ENCODE assay signal across 31 cellular contexts in the genomic region with DNA sequence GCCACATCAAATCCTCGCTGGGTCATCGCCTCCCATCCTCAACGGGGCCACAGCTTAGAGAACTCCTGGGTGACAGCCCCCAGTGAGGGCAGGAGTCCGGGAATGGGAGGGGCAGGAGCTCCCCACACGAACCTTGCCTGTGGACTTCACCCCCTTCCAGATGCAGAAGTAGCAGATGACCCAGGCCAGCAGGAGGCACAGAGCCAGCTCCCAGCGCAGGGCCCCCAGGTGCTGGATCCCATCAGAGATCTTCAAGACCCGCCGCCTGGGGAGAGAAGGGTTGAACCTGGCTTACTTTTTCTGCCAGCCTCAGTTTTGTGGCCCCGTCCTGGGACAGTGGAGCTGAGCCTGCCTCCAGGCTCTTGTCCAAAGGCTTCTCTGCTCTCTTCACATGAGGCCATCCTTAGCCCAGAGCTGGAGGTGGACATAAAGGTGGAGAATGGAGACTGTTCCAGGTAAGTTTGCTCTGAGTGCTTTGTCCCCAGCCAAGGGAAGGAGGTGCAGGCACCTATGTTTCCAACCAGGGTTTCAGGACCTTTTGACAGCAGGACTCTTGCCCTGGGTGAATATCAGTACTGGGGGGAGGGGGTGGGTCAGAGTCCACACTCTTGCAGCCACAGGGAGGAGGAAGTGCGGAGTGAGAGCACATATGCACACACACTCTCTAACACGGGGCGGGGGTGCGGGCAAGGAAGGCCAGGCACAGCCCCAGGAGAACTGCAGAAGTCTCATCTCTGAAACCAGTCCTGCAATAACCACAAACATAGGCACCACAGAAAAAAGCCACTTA. TPM values are rescaled to one million over a fixed set of nuclear protein-coding genes. Genes with fewer than 3 reads are reported as not detected.
DNase-seq lines count a peak whose midpoint lies in the region; ATAC-seq and TF ChIP-seq lines count a peak whose summit lies in the region.
"Had no signal": no experiment of that assay in that cellular context is flagged by ENCODE, and none has a peak within 500 bp of the region (broad histone marks: within the 10 kb centered on the region; RNA-seq: fewer than 3 reads in every experiment).

No MANE protein-coding gene starts in this region.

- H3K27me3 Mint-ChIP-seq in activated CD8-positive, alpha-beta memory T cell treated with anti-CD3 and anti-CD28 coated beads, Interleukin-2, amount 10 ng/mL, durations not matched to agents 7 days and 5 days: no peaks in the 10 kb centered on the region
- H3K27me3 Mint-ChIP-seq: CD4-positive, CD25-positive, alpha-beta regulatory T cell had no signal

- H3K36me3 ChIP-seq in mucosa of descending colon (ENCODE audit: low read depth): no peaks in the 10 kb centered on the region
- H3K36me3 ChIP-seq in vagina: no peaks in the 10 kb centered on the region
- no peaks in the 10 kb centered on the region for H3K36me3 ChIP-seq in MM.1S (replicated peaks; ENCODE audit: insufficient read depth, low read length)
- H3K36me3 ChIP-seq: right atrium auricular region had no signal

- H2AFZ ChIP-seq in MM.1S (ENCODE audit: low read length): no peak overlapping the region
- H2AFZ ChIP-seq: parathyroid adenoma had no signal

- H3K4me3 ChIP-seq in mucosa of descending colon (no peak overlapping the region), vagina (no peak overlapping the region), MM.1S (ENCODE audit: low read length) (no peak overlapping the region)
- H3K4me3 ChIP-seq: body of pancreas, dorsolateral prefrontal cortex, K562, lung, right atrium auricular region had no signal

- H3K36me3 Mint-ChIP-seq in activated CD8-positive, alpha-beta memory T cell treated with anti-CD3 and anti-CD28 coated beads, Interleukin-2, amount 10 ng/mL, durations not matched to agents 7 days and 5 days: peaks cover 2% of the 10 kb centered on the region
- H3K36me3 Mint-ChIP-seq: CD4-positive, CD25-positive, alpha-beta regulatory T cell had no signal

- no peaks in the 10 kb centered on the region for H4K20me1 ChIP-seq in MM.1S (ENCODE audit: insufficient read depth, low read length)

- no peak for TF ChIP-seq CTCF in mucosa of descending colon (IDR thresholded peaks at IDR 0.05)
- TF ChIP-seq CTCF in vagina (IDR thresholded peaks at IDR 0.05): no peak
- TF ChIP-seq CTCF in MM.1S (IDR thresholded peaks at IDR 0.05; ENCODE audit: low read length): no peak

- no peak overlapping the region for H3K4me3 Mint-ChIP-seq in activated CD8-positive, alpha-beta memory T cell treated with anti-CD3 and anti-CD28 coated beads, Interleukin-2, amount 10 ng/mL, durations not matched to agents 7 days and 5 days
- H3K4me3 Mint-ChIP-seq: activated CD8-positive, alpha-beta T cell treated with anti-CD3 and anti-CD28 coated beads for 36 hours; CD4-positive, CD25-positive, alpha-beta regulatory T cell; stimulated activated naive B cell treated with anti-CD40 and anti-IgM and Interleukin-4, amounts not matched to agents 10 μg/mL and 1 μg/mL and 100 μg/mL, for 72 hours; T-helper 1 cell treated with Interleukin-12 subunit alpha and Interleukin-12 subunit beta and Interleukin-4 antibody, amounts not matched to agents 30 μg/mL and 1 μg/mL, for 36 hours had no signal

- no peak overlapping the region for H3K9ac ChIP-seq in MM.1S (ENCODE audit: low read length)
- H3K9ac ChIP-seq: parathyroid adenoma, SK-N-SH had no signal

- no peaks in the 10 kb centered on the region for H3K9me2 ChIP-seq in MM.1S (replicated peaks; ENCODE audit: insufficient read depth, low read length)
- H3K9me2 ChIP-seq: SK-N-SH had no signal

- no peaks in the 10 kb centered on the region for H3K79me2 ChIP-seq in MM.1S (ENCODE audit: low read length)
- H3K79me2 ChIP-seq: parathyroid adenoma had no signal

- H3K4me1 Mint-ChIP-seq in activated CD8-positive, alpha-beta memory T cell treated with anti-CD3 and anti-CD28 coated beads, Interleukin-2, amount 10 ng/mL, durations not matched to agents 7 days and 5 days: no peaks in the 10 kb centered on the region
- H3K4me1 Mint-ChIP-seq: CD4-positive, CD25-positive, alpha-beta regulatory T cell; stimulated activated naive B cell treated with anti-CD40 and anti-IgM and Interleukin-4, amounts not matched to agents 10 μg/mL and 1 μg/mL and 100 μg/mL, for 72 hours had no signal

- H3K4me1 ChIP-seq in mucosa of descending colon (ENCODE audit: low read depth) (no peaks in the 10 kb centered on the region), vagina (no peaks in the 10 kb centered on the region), MM.1S (ENCODE audit: low read length) (no peaks in the 10 kb centered on the region)
- H3K4me1 ChIP-seq: body of pancreas, right atrium auricular region had no signal

- no peak for ATAC-seq in activated CD8-positive, alpha-beta memory T cell treated with anti-CD3 and anti-CD28 coated beads, Interleukin-2, amount 10 ng/mL, durations not matched to agents 7 days and 5 days
- ATAC-seq in mucosa of descending colon (peak; percentile 91), GM19328 (IDR thresholded peaks at IDR 0.05; ENCODE audit: unreplicated experiment) (no peak)
- ATAC-seq: activated CD8-positive, alpha-beta T cell treated with anti-CD3 and anti-CD28 coated beads for 36 hours; body of pancreas; K562; stimulated activated naive B cell treated with anti-CD40 and anti-IgM and Interleukin-4, amounts not matched to agents 10 μg/mL and 1 μg/mL and 100 μg/mL, for 72 hours had no signal

- H3K27ac Mint-ChIP-seq in activated CD8-positive, alpha-beta memory T cell treated with anti-CD3 and anti-CD28 coated beads, Interleukin-2, amount 10 ng/mL, durations not matched to agents 7 days and 5 days: no peak overlapping the region
- H3K27ac Mint-ChIP-seq: activated CD8-positive, alpha-beta T cell treated with anti-CD3 and anti-CD28 coated beads for 36 hours; CD4-positive, CD25-positive, alpha-beta regulatory T cell; stimulated activated naive B cell treated with anti-CD40 and anti-IgM and Interleukin-4, amounts not matched to agents 10 μg/mL and 1 μg/mL and 100 μg/mL, for 72 hours; T-helper 1 cell treated with Interleukin-12 subunit alpha and Interleukin-12 subunit beta and Interleukin-4 antibody, amounts not matched to agents 30 μg/mL and 1 μg/mL, for 36 hours had no signal

- H3K27ac ChIP-seq in vagina (no peak overlapping the region), MM.1S (ENCODE audit: low read length) (no peak overlapping the region)
- H3K27ac ChIP-seq: body of pancreas, dorsolateral prefrontal cortex, parathyroid adenoma, right atrium auricular region had no signal

- H3K4me2 ChIP-seq in MM.1S (ENCODE audit: low read depth, low read length): no peak overlapping the region
- H3K4me2 ChIP-seq: SK-N-SH had no signal

- TF ChIP-seq POLR2A in vagina (IDR thresholded peaks at IDR 0.05): no peak

- peaks cover 8% of the 10 kb centered on the region for H3K9me3 Mint-ChIP-seq in activated CD8-positive, alpha-beta memory T cell treated with anti-CD3 and anti-CD28 coated beads, Interleukin-2, amount 10 ng/mL, durations not matched to agents 7 days and 5 days (ENCODE audit: low read depth)

- CTCF ChIA-PET in activated CD8-positive, alpha-beta memory T cell treated with anti-CD3 and anti-CD28 coated beads, Interleukin-2, amount 10 ng/mL, durations not matched to agents 7 days and 5 days (lab: Charles Lee): no interaction called here

- H3K27me3 ChIP-seq in vagina (no peaks in the 10 kb centered on the region), MM.1S (replicated peaks; ENCODE audit: insufficient read depth, low read length) (peaks cover 36% of the 10 kb centered on the region)
- H3K27me3 ChIP-seq: body of pancreas, dorsolateral prefrontal cortex, right atrium auricular region had no signal

- peak; percentile 21 for DNase-seq in activated CD8-positive, alpha-beta memory T cell treated with anti-CD3 and anti-CD28 coated beads for 24 hours
- no peak for DNase-seq in activated CD8-positive, alpha-beta memory T cell treated with anti-CD3 and anti-CD28 coated beads, Interleukin-2, amount 10 ng/mL, durations not matched to agents 7 days and 5 days
- DNase-seq in ecto neural progenitor cell (ENCODE audit: low spot score) (peak; percentile 36), mucosa of descending colon (peak in 2 of 3 donors; percentile 41), vagina (ENCODE audit: extremely low spot score in 2 of 2) (peak; percentile 49 to 81), MM.1S (no peak), HK-2 (ENCODE audit: unreplicated experiment) (no peak)
- DNase-seq: 8988T; activated CD4-positive, alpha-beta T cell treated with anti-CD3 and anti-CD28 coated beads for 1 hour; activated CD8-positive, alpha-beta T cell treated with anti-CD3 and anti-CD28 coated beads for 36 hours; activated T-cell treated with anti-CD3 and anti-CD28 coated beads, Interleukin-2, amount 50 U/mL, for 1 hour; CD4-positive, CD25-positive, alpha-beta regulatory T cell; dorsolateral prefrontal cortex; EL; NCI-H1694; NCI-H510A; OCI-M1; SK-N-SH; stimulated activated CD4-positive, alpha-beta T cell treated with anti-CD3 and anti-CD28 coated beads, Interleukin-12 subunit alpha, Interleukin-12 subunit beta, amount 100 ng/mL, for 4 hours; stimulated activated CD4-positive, alpha-beta T cell treated with anti-CD3 and anti-CD28 coated beads, Interleukin-4, amount 100 ng/mL, for 24 hours; stimulated activated naive B cell treated with anti-CD40 and anti-IgM and Interleukin-4, amounts not matched to agents 10 μg/mL and 1 μg/mL and 100 μg/mL, for 72 hours had no signal

- no peaks in the 10 kb centered on the region for H3F3A ChIP-seq in MM.1S (ENCODE audit: insufficient read depth, low read length)

- intact Hi-C loops in mucosa of descending colon (cut with DNase I, micrococcal nuclease): no loop called here
- intact Hi-C loops in vagina (cut with DNase I): no loop called here

- H3K9me3 ChIP-seq in mucosa of descending colon (peaks cover 19% of the 10 kb centered on the region), vagina (no peaks in the 10 kb centered on the region), MM.1S (replicated peaks; ENCODE audit: insufficient read depth, low read length) (no peaks in the 10 kb centered on the region)
- H3K9me3 ChIP-seq: body of pancreas, SK-N-SH had no signal

RNA-seq across cellular contexts. Expression of a gene that starts 23.3 kb away (rescaled TPM):
- total RNA-seq in activated CD8-positive, alpha-beta memory T cell treated with anti-CD3 and anti-CD28 coated beads, Interleukin-2, amount 10 ng/mL, durations not matched to agents 7 days and 5 days: under 1 TPM in 1 of 2 experiments, not detected in 1; 0.33 TPM
- 1 to 10 TPM in 2 of 3 donors, not detected in 1; 1.3 to 5.1 TPM for total RNA-seq in mucosa of descending colon
- not detected for total RNA-seq in vagina
- total RNA-seq: activated CD8-positive, alpha-beta T cell treated with anti-CD3 and anti-CD28 coated beads for 36 hours; CD4-positive, CD25-positive, alpha-beta regulatory T cell; K562; M059J had no signal

RNA-seq across cellular contexts. Expression of a gene that starts 25.4 kb away (rescaled TPM):
- total RNA-seq in activated CD8-positive, alpha-beta memory T cell treated with anti-CD3 and anti-CD28 coated beads, Interleukin-2, amount 10 ng/mL, durations not matched to agents 7 days and 5 days: under 1 TPM; 0.35 TPM
- total RNA-seq in mucosa of descending colon: not detected
- not detected for total RNA-seq in vagina
- total RNA-seq: activated CD8-positive, alpha-beta T cell treated with anti-CD3 and anti-CD28 coated beads for 36 hours; body of pancreas; glomerular endothelial cell; H1; M059J had no signal

Comparison
In these comparisons a context has a peak if more than half of its experiments do, and no peak if none do; other contexts are left out.
1. DNase-seq: peak in activated CD8-positive, alpha-beta memory T cell treated with anti-CD3 and anti-CD28 coated beads for 24 hours (single experiment), ecto neural progenitor cell (single experiment), mucosa of descending colon (2 of 3) and vagina (2 of 2); none in activated CD8-positive, alpha-beta memory T cell treated with anti-CD3 and anti-CD28 coated beads, Interleukin-2, amount 10 ng/mL, durations not matched to agents 7 days and 5 days (single experiment), MM.1S (single experiment) and HK-2 (single experiment).